In the genomic region with DNA sequence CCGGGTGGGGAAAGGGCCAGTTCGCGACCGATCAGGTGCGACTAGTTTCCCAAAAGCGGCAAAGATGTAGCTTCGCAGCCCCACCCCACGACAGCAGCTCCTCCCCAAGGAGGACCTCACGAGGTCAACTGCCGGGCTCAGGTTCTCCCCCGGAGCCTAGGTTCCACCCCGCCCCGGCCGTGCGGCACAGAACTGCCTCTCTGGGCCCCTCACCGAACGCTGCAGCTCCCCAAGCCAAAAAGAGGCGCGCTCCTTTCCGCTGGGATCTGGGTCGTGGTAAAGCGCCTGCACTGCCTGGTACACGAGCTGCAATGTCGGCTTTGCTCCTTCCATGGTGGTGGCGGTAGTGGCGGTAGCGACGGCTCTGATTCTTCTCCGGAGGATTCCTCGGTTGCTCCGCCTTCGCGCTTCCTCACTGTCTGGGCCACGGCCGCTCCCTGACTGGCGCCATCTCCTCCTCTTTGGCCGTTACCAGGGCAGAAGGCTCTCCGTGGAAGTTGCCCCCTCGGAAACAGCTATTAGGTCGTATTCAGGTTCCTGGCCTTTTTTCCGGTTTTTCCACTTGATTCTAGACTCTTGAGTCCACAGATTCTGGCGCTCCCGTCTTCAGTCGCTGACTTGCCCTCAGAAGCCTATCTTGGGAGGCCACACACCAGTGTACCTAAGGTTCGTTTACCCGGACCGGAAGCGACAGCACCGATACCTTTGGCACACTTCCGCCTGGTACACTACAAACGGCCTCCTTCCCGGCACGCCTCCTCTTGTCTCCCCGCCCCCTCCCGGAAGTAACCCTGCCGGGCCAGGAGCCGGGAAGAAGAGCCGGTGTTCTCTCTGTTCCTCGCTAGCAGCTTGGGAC, we compare ENCODE assay signal across 8 cellular contexts. TPM values are rescaled to one million over a fixed set of nuclear protein-coding genes. Genes with fewer than 3 reads are reported as not detected.
A peak's percentile ranks its signal among the peaks of the same experiment; 100 is the strongest.
DNase-seq lines count a peak whose midpoint lies in the region; ATAC-seq and TF ChIP-seq lines count a peak whose summit lies in the region.

TSS of gene TNPO3 (minus strand) at position 674 of the 856 bp plus-strand sequence. CDS start at position 333, 341 bp downstream.

- WGBS in right lobe of liver (ENCODE audit: insufficient coverage, low coverage, low lambda C conversion rate, missing lambda C conversion rate), result 0% methylated on average over 18 of the region's 59 CpGs

- H3K36me3 Mint-ChIP-seq in CD14-positive monocyte, result peaks cover 5 to 13% of the 10 kb centered on the region in 2 donors

- H3K27me3 Mint-ChIP-seq in CD14-positive monocyte (ENCODE audit: low read depth in 3 of 3), result peaks cover 1 to 5% (median 3%) of the 10 kb centered on the region in 3 donors

- no peaks in the 10 kb centered on the region for H3K9me3 ChIP-seq in right lobe of liver

- TF ChIP-seq CTCF in CD14-positive monocyte (IDR thresholded peaks at IDR 0.05) (no peak), dorsolateral prefrontal cortex (IDR thresholded peaks at IDR 0.05 in 54 of 56, conservative IDR thresholded peaks at IDR 0.05 in 2 of 56; ENCODE audit: low read depth in 1 of 56, partially characterized antibody in 56 of 56) (peak in 25 of 56 donors; percentile 2 to 54 (median 22)), right lobe of liver (IDR thresholded peaks at IDR 0.05) (no peak)

- peak within 1 kb of the TSS; percentile 98 to 100 for H3K4me3 Mint-ChIP-seq in CD14-positive monocyte

- TF ChIP-seq POLR2A in right lobe of liver (IDR thresholded peaks at IDR 0.05), result peak; percentile 94

- H3K9me3 Mint-ChIP-seq in CD14-positive monocyte, result no peaks in the 10 kb centered on the region

- peaks cover 0 to 28% (median 14%) of the 10 kb centered on the region in 4 donors for H3K4me1 ChIP-seq in right lobe of liver

- H3K36me3 ChIP-seq in right lobe of liver, result no peaks in the 10 kb centered on the region

- H3K4me3 ChIP-seq in dorsolateral prefrontal cortex (peak within 1 kb of the TSS; percentile 70 to 100 (median 95)), right lobe of liver (peak within 1 kb of the TSS; percentile 88 to 95 (median 94))

- peak within 1 kb of the TSS; percentile 86 to 100 (median 98) for H3K27ac ChIP-seq in dorsolateral prefrontal cortex
- peak within 1 kb of the TSS; percentile 96 to 99 (median 97) for H3K27ac ChIP-seq in right lobe of liver

- peak within 1 kb of the TSS; percentile 100 for H3K27ac Mint-ChIP-seq in CD14-positive monocyte

- peaks cover 40% of the 10 kb centered on the region for H3K4me1 Mint-ChIP-seq in CD14-positive monocyte

- ATAC-seq in GM19372 (IDR thresholded peaks at IDR 0.05; ENCODE audit: low read depth, unreplicated experiment) (peak; percentile 87), HG03558 (IDR thresholded peaks at IDR 0.05; ENCODE audit: extremely low read depth, unreplicated experiment) (peak; percentile 41), right lobe of liver (peak; percentile 89 to 95 (median 94))

- intact Hi-C loops in CD14-positive monocyte (cut with micrococcal nuclease) (loop anchor here in 1 of 2 donors (5.0 kb wide), 1 partner anchor 38 kb away; no protein-coding TSS in a partner anchor), dorsolateral prefrontal cortex (cut with DNase I) (no loop called here), right lobe of liver (cut with DNase I) (no loop called here)

- DNase-seq in CD14-positive monocyte (ENCODE audit: low spot score) (peak; percentile 92), NCI-H774 (lab: John Stamatoyannopoulos, UW) (peak; percentile 91), dorsolateral prefrontal cortex (peak; percentile 89 to 95 (median 93)), right lobe of liver (peak; percentile 94 to 96 (median 94))
- peak; percentile 95 to 97 for DNase-seq in activated CD4-positive, alpha-beta T cell treated with anti-CD3 and anti-CD28 coated beads, Interleukin-2, amount 50 U/mL, for 48 hours
- DNase-seq in stimulated activated CD4-positive, alpha-beta T cell treated with anti-CD3 and anti-CD28 coated beads, Interleukin-4, amount 100 ng/mL, for 4 hours, result peak; percentile 88 to 89

- H3K27me3 ChIP-seq in dorsolateral prefrontal cortex (no peaks in the 10 kb centered on the region), right lobe of liver (no peaks in the 10 kb centered on the region)

RNA-seq across cellular contexts. Expression of gene TNPO3, which starts in this region (rescaled TPM):
- 10 to 100 TPM; 17.0 to 23.8 TPM for polyA plus RNA-seq in CD14-positive monocyte
- 10 to 100 TPM; 26.7 to 48.8 (median 38.5) TPM for total RNA-seq in dorsolateral prefrontal cortex
- total RNA-seq in right lobe of liver, result 10 to 100 TPM; 15.2 to 30.2 (median 22.2) TPM

Comparison
In these comparisons a context has a peak if more than half of its experiments do, and no peak if none do; other contexts are left out.
1. Peak in every context shown above with its lines: DNase-seq, ATAC-seq, H3K4me3 ChIP-seq and H3K27ac ChIP-seq.
2. ATAC-seq: peak in every context shown above with its lines; median percentile 94 in right lobe of liver; 87 in GM19372; 41 in HG03558.